8 cellular contexts compared by ENCODE assay signal in the genomic region with DNA sequence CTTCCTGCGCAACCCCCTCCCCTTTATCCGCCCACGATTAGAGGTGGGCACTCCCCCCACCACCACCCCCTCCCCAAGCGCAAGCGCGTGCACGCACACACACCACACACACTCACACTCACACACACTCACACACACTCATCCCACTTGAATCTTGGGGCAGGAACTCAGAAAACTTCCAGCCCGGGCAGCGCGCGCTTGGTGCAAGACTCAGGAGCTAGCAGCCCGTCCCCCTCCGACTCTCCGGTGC. TPM values are rescaled to one million over a fixed set of nuclear protein-coding genes. Genes with fewer than 3 reads are reported as not detected.
DNase-seq lines count a peak whose midpoint lies in the region; ATAC-seq lines count a peak whose summit lies in the region.

A gene (plus strand): TSS at position 170 of the 250 bp plus-strand sequence. CDS start 788 bp downstream, outside the sequence.

- peak within 1 kb of the TSS; percentile 29 for H3K4me3 ChIP-seq in mononuclear cell (ENCODE audit: low read length)

- ATAC-seq in HG03039 (IDR thresholded peaks at IDR 0.05; ENCODE audit: unreplicated experiment), result no peak

- DNase-seq in AG20443 (ENCODE audit: low spot score) (peak; percentile 64), KBM-7 (peak; percentile 84), dermis blood vessel endothelial cell (peak; percentile 79), ecto neural progenitor cell (ENCODE audit: low spot score) (no peak), LoVo (ENCODE audit: low spot score) (no peak), NCI-H1092 treated with DMSO at 0.1 percent for 48 hours (lab: John Stamatoyannopoulos, UW) (no peak)

- H3K27me3 ChIP-seq in mononuclear cell (ENCODE audit: insufficient read depth, low read length), result peaks cover 62% of the 10 kb centered on the region

- H3K9me3 ChIP-seq in mononuclear cell (ENCODE audit: low read depth, low read length), result no peaks in the 10 kb centered on the region

- in situ Hi-C loops in KBM-7 (cut with MboI; ENCODE audit: low pct_unique_long_range_greater_than_20kb, low sequenced_read_pairs), result no loop called here

- peaks cover 39% of the 10 kb centered on the region for H3K4me1 ChIP-seq in mononuclear cell (ENCODE audit: insufficient read depth, low read length)

RNA-seq across cellular contexts. Expression of the gene that starts here (rescaled TPM):
- 4.4 and 6.5 TPM in 2 replicates for total RNA-seq in dermis blood vessel endothelial cell
- total RNA-seq in mononuclear cell, result under 0.01 TPM

Comparison
In these comparisons a context has a peak if more than half of its experiments do, and no peak if none do; other contexts are left out.
1. DNase-seq: peak in AG20443 (single experiment), KBM-7 (single experiment) and dermis blood vessel endothelial cell (single experiment); none in ecto neural progenitor cell (single experiment), LoVo (single experiment) and NCI-H1092 treated with DMSO at 0.1 percent for 48 hours (single experiment).